8 cellular contexts compared by ENCODE assay signal in genomic region chr5:43627028-43627427, GRCh38. TPM values are rescaled to one million over a fixed set of nuclear protein-coding genes. Genes with fewer than 3 reads are reported as not detected.
DNase-seq lines count a peak whose midpoint lies in the region; ATAC-seq and TF ChIP-seq lines count a peak whose summit lies in the region.

No MANE protein-coding gene starts in this region.

- ATAC-seq in gastroesophageal sphincter, result peak; percentile 55
- no peak for ATAC-seq in GM21447 (IDR thresholded peaks at IDR 0.05; ENCODE audit: unreplicated experiment)
- ATAC-seq in GM18867 (IDR thresholded peaks at IDR 0.05; ENCODE audit: unreplicated experiment), result no peak

- peaks cover 0 to 20% (median 0%) of the 10 kb centered on the region in 3 donors for H3K4me1 ChIP-seq in gastroesophageal sphincter
- H3K4me1 ChIP-seq in subcutaneous abdominal adipose tissue (ENCODE audit: control insufficient read depth in 5 of 5, insufficient read depth in 5 of 5, low read length in 5 of 5), result peaks cover 0 to 20% (median 7%) of the 10 kb centered on the region in 5 donors

- WGBS in gastroesophageal sphincter (ENCODE audit: low coverage in 1 of 2), 2 donors, result 74% methylated on average over 2 of the region's 2 CpGs; no CpG with 5 or more reads in 1 of the 2 donors

- peak in 3 of 4 experiments; percentile 43 to 52 (median 48) for TF ChIP-seq CTCF in gastroesophageal sphincter (IDR thresholded peaks at IDR 0.05)

- no peaks in the 10 kb centered on the region for H3K27me3 ChIP-seq in gastroesophageal sphincter
- no peaks in the 10 kb centered on the region for H3K27me3 ChIP-seq in subcutaneous abdominal adipose tissue (ENCODE audit: control insufficient read depth in 5 of 5, insufficient read depth in 4 of 5, low read length in 5 of 5)

- H3K9me3 ChIP-seq in gastroesophageal sphincter (no peaks in the 10 kb centered on the region), subcutaneous abdominal adipose tissue (ENCODE audit: control insufficient read depth in 5 of 5, low read length in 5 of 5) (no peaks in the 10 kb centered on the region)

- TF ChIP-seq EP300 in gastroesophageal sphincter (IDR thresholded peaks at IDR 0.05), result no peak

- H3K4me3 ChIP-seq in gastroesophageal sphincter (no peak overlapping the region), subcutaneous abdominal adipose tissue (ENCODE audit: low read depth in 1 of 5, low read length in 5 of 5) (no peak overlapping the region)

- peak; percentile 10 for DNase-seq in DMS114 treated with DMSO at 0.1 percent for 48 hours (lab: John Stamatoyannopoulos, UW; ENCODE audit: unreplicated experiment)
- DNase-seq in HUDEP-2 (lab: John Stamatoyannopoulos, UW; ENCODE audit: unreplicated experiment in 76 of 76), result peak in 54 of 76 experiments; percentile 5 to 57 (median 28)
- peak; percentile 96 for DNase-seq in SK-MEL-5 (ENCODE audit: low read depth, low spot score)
- DNase-seq in NCI-H526 treated with DMSO at 0.1 percent for 48 hours (lab: John Stamatoyannopoulos, UW), result no peak

- in situ Hi-C loops in SK-MEL-5 (cut with HindIII; ENCODE audit: low pct_unique_long_range_greater_than_20kb, low sequenced_read_pairs), result no loop called here

- TF ChIP-seq POLR2A in gastroesophageal sphincter (IDR thresholded peaks at IDR 0.05), result no peak

- H3K36me3 ChIP-seq in gastroesophageal sphincter, result peaks cover 0 to 34% of the 10 kb centered on the region in 2 donors
- peaks cover 3 to 19% (median 8%) of the 10 kb centered on the region in 5 donors for H3K36me3 ChIP-seq in subcutaneous abdominal adipose tissue (ENCODE audit: control insufficient read depth in 5 of 5, insufficient read depth in 5 of 5, low read length in 5 of 5)

- H3K9ac ChIP-seq in subcutaneous abdominal adipose tissue (ENCODE audit: low read length in 5 of 5), result no peak overlapping the region

- H3K27ac ChIP-seq in gastroesophageal sphincter (no peak overlapping the region), subcutaneous abdominal adipose tissue (ENCODE audit: low read depth, low read length) (peak overlapping the region; percentile 32)

RNA-seq across cellular contexts. Expression of gene NNT, which starts 24.0 kb away (rescaled TPM):
- total RNA-seq in SK-MEL-5 (2014; rRNA removed; shearing (Covaris generic)), result 158 and 162 TPM in 2 replicates
- 97.0 and 158 TPM in 2 replicates for polyA plus RNA-seq in SK-MEL-5 (2015; cell fraction: cytosol; rRNA removed)
- polyA plus RNA-seq in SK-MEL-5 (2015; cell fraction: nucleus; rRNA removed), result 193 and 224 TPM in 2 replicates
- total RNA-seq in gastroesophageal sphincter, result 10 to 100 TPM; 52.0 to 91.1 (median 74.3) TPM
